ENCODE assay signal across 14 cellular contexts in genomic region chr3:182323898-182324297, GRCh38.
DNase-seq lines count a peak whose midpoint lies in the region; FAIRE-seq and TF ChIP-seq lines count a peak whose summit lies in the region.
"Had no signal": no experiment of that assay in that cellular context is flagged by ENCODE, and none has a peak within 500 bp of the region (broad histone marks: within the 10 kb centered on the region; RNA-seq: fewer than 3 reads in every experiment).

No MANE protein-coding gene starts in this region.

- no peak overlapping the region for H4K5ac ChIP-seq in H9 (ENCODE audit: insufficient read length, low read depth, low read length)

- H3K79me1 ChIP-seq in H9 (ENCODE audit: insufficient read depth, low read depth, low read length, poor library complexity, severe bottlenecking): no peaks in the 10 kb centered on the region

- no peak overlapping the region for H3K14ac ChIP-seq in H9 (ENCODE audit: insufficient read depth, low read length)

- no peak overlapping the region for H3K18ac ChIP-seq in H9 (ENCODE audit: insufficient read length, low read depth, low read length)

- H2BK20ac ChIP-seq in H9 (ENCODE audit: low read depth, low read length, poor library complexity, severe bottlenecking): no peak overlapping the region

- intact Hi-C loops in activated T-helper 2 cell treated with anti-CD3 and anti-CD28 coated beads, Interferon-gamma antibody, Interleukin-2, Interleukin-4, amounts not matched to agents 10 μg/mL and 5 μg/mL and 100 μg/mL, durations not matched to agents 14 hours and 24 hours and 36 hours (cut with micrococcal nuclease): no loop called here

- peak overlapping the region; percentile 1 for H3K4me2 ChIP-seq in H9 (ENCODE audit: insufficient read depth, insufficient read length, low read length)
- peak overlapping the region; percentile 68 for H3K4me2 ChIP-seq in MM.1S (ENCODE audit: low read depth, low read length)

- H2BK120ac ChIP-seq in H9 (ENCODE audit: low read depth, low read length, poor library complexity, severe bottlenecking): no peak overlapping the region

- H3K9me2 ChIP-seq in MM.1S (replicated peaks; ENCODE audit: insufficient read depth, low read length): no peaks in the 10 kb centered on the region

- H3K79me2 ChIP-seq in H9 (ENCODE audit: insufficient read depth, low read length) (no peaks in the 10 kb centered on the region), MM.1S (ENCODE audit: low read length) (no peaks in the 10 kb centered on the region)

- TF ChIP-seq CTCF in H9 (conservative IDR thresholded peaks at IDR 0.05) (no peak), MM.1S (IDR thresholded peaks at IDR 0.05; ENCODE audit: low read length) (no peak)

- H2BK12ac ChIP-seq in H9 (ENCODE audit: insufficient read length, low read depth, low read length): no peak overlapping the region

- no peak overlapping the region for H3K27ac ChIP-seq in H9 (ENCODE audit: insufficient read length, low read depth, low read length)
- peak overlapping the region; percentile 85; the same call in 1 of the 2 replicates for H3K27ac ChIP-seq in MM.1S (ENCODE audit: low read length)
- H3K27ac ChIP-seq: RWPE1, SJCRH30 had no signal

- H3K4ac ChIP-seq in H9 (ENCODE audit: low read depth, low read length): no peak overlapping the region

- no peak for FAIRE-seq in HTR-8/SVneo (lab: Jason Lieb, UNC)

- H3K4me3 ChIP-seq in MM.1S (ENCODE audit: low read length): no peak overlapping the region
- H3K4me3 ChIP-seq: SJCRH30 had no signal

- no CpG with 5 or more reads among the region's 1 CpG for WGBS in H9 (ENCODE audit: extremely low coverage, insufficient read length, low lambda C conversion rate)

- H2BK5ac ChIP-seq in H9 (ENCODE audit: insufficient read length, low read length): no peak overlapping the region

- H3K36me3 Mint-ChIP-seq in H9 (ENCODE audit: insufficient read depth in 1 of 3, low read depth in 3 of 3): peaks cover 5 to 16% (median 8%) of the 10 kb centered on the region in 3 experiments
- H3K36me3 Mint-ChIP-seq in activated T-helper 2 cell treated with anti-CD3 and anti-CD28 coated beads, Interferon-gamma antibody, Interleukin-2, Interleukin-4, amounts not matched to agents 10 μg/mL and 5 μg/mL and 100 μg/mL, durations not matched to agents 14 hours and 24 hours and 36 hours (ENCODE audit: low read depth): no peaks in the 10 kb centered on the region
- H3K36me3 Mint-ChIP-seq: CD4-positive, CD25-positive, alpha-beta regulatory T cell had no signal

- H3K4me3 Mint-ChIP-seq in H9: 0 out of 5 replicates have a peak overlapping the region, but pooled peaks of 1 of the 2 experiments have one; percentile 58
- no peak overlapping the region for H3K4me3 Mint-ChIP-seq in activated T-helper 2 cell treated with anti-CD3 and anti-CD28 coated beads, Interferon-gamma antibody, Interleukin-2, Interleukin-4, amounts not matched to agents 10 μg/mL and 5 μg/mL and 100 μg/mL, durations not matched to agents 14 hours and 24 hours and 36 hours (ENCODE audit: low read depth)
- H3K4me3 Mint-ChIP-seq: B cell; CD4-positive, CD25-positive, alpha-beta regulatory T cell had no signal

- H3K9ac ChIP-seq in H9 (ENCODE audit: extremely low read depth, insufficient read length, low read length): no peak overlapping the region
- no peak overlapping the region for H3K9ac ChIP-seq in MM.1S (ENCODE audit: low read length)

- peaks cover 49 to 52% of the 10 kb centered on the region in 2 experiments for H3K4me1 Mint-ChIP-seq in H9
- H3K4me1 Mint-ChIP-seq in activated T-helper 2 cell treated with anti-CD3 and anti-CD28 coated beads, Interferon-gamma antibody, Interleukin-2, Interleukin-4, amounts not matched to agents 10 μg/mL and 5 μg/mL and 100 μg/mL, durations not matched to agents 14 hours and 24 hours and 36 hours (ENCODE audit: low read depth): no peaks in the 10 kb centered on the region
- H3K4me1 Mint-ChIP-seq: B cell; CD4-positive, CD25-positive, alpha-beta regulatory T cell had no signal

- no peak overlapping the region for H2AK5ac ChIP-seq in H9 (ENCODE audit: insufficient read length, low read length)

- H3K4me1 ChIP-seq in H9 (ENCODE audit: insufficient read depth, low read length) (peaks cover 21% of the 10 kb centered on the region; the same call in 1 of the 2 replicates), MM.1S (ENCODE audit: low read length) (peaks cover 45% of the 10 kb centered on the region)

- H2BK15ac ChIP-seq in H9 (ENCODE audit: low read depth, low read length): no peak overlapping the region

- H3T11ph ChIP-seq in H9 (ENCODE audit: low read length): no peak overlapping the region

- H4K91ac ChIP-seq in H9 (ENCODE audit: insufficient read length, low read depth, low read length): no peak overlapping the region

- no peaks in the 10 kb centered on the region for H3K27me3 Mint-ChIP-seq in H9 (ENCODE audit: low read depth)
- no peaks in the 10 kb centered on the region for H3K27me3 Mint-ChIP-seq in activated T-helper 2 cell treated with anti-CD3 and anti-CD28 coated beads, Interferon-gamma antibody, Interleukin-2, Interleukin-4, amounts not matched to agents 10 μg/mL and 5 μg/mL and 100 μg/mL, durations not matched to agents 14 hours and 24 hours and 36 hours (ENCODE audit: low read depth)
- H3K27me3 Mint-ChIP-seq: B cell; CD4-positive, CD25-positive, alpha-beta regulatory T cell had no signal

- no peaks in the 10 kb centered on the region for H3K23me2 ChIP-seq in H9 (ENCODE audit: insufficient read length, low read depth, low read length, poor library complexity, severe bottlenecking)

- H3K27me3 ChIP-seq in H9 (ENCODE audit: insufficient read depth, low read length) (no peaks in the 10 kb centered on the region), MM.1S (replicated peaks; ENCODE audit: insufficient read depth, low read length) (no peaks in the 10 kb centered on the region)
- H3K27me3 ChIP-seq: SJCRH30 had no signal

- H3K56ac ChIP-seq in H9 (ENCODE audit: insufficient read length, low read depth, low read length): no peak overlapping the region

- H3K23ac ChIP-seq in H9 (ENCODE audit: insufficient read length, low read depth, low read length): no peak overlapping the region

- H3K9me3 Mint-ChIP-seq in H9: peaks cover 11 to 14% of the 10 kb centered on the region in 2 experiments
- H3K9me3 Mint-ChIP-seq in activated T-helper 2 cell treated with anti-CD3 and anti-CD28 coated beads, Interferon-gamma antibody, Interleukin-2, Interleukin-4, amounts not matched to agents 10 μg/mL and 5 μg/mL and 100 μg/mL, durations not matched to agents 14 hours and 24 hours and 36 hours: peaks cover 15% of the 10 kb centered on the region

- peaks cover 31% of the 10 kb centered on the region for H3F3A ChIP-seq in MM.1S (ENCODE audit: insufficient read depth, low read length)

- no peak overlapping the region for H4K8ac ChIP-seq in H9 (replicated peaks; ENCODE audit: insufficient read length, low read depth, low read length)

- H4K20me1 ChIP-seq in H9 (ENCODE audit: control insufficient read depth, insufficient read depth, insufficient read length): no peaks in the 10 kb centered on the region
- no peaks in the 10 kb centered on the region for H4K20me1 ChIP-seq in MM.1S (ENCODE audit: insufficient read depth, low read length)

- DNase-seq in H9 (no peak), MM.1S (no peak), astrocyte of the hippocampus (ENCODE audit: low read depth, low spot score) (peak; percentile 35), renal cortical epithelial cell (ENCODE audit: low read depth) (peak; percentile 92), HTR-8/SVneo (ENCODE audit: insufficient read length, low spot score) (no peak), SK-N-DZ (ENCODE audit: low spot score) (no peak)
- no peak for DNase-seq in activated T-helper 2 cell treated with anti-CD3 and anti-CD28 coated beads, Interferon-gamma antibody, Interleukin-2, Interleukin-4, amounts not matched to agents 10 μg/mL and 5 μg/mL and 100 μg/mL, durations not matched to agents 14 hours and 24 hours and 36 hours (ENCODE audit: low spot score)
- DNase-seq: CD4-positive, CD25-positive, alpha-beta regulatory T cell; NCI-H1092 treated with DMSO at 0.1 percent for 48 hours; NCI-H2081 treated with DMSO at 0.1 percent for 48 hours; NCI-H524 treated with DMSO at 0.1 percent for 48 hours; SJCRH30 had no signal

- H2AFZ ChIP-seq in H9 (ENCODE audit: low read length) (no peak overlapping the region), MM.1S (ENCODE audit: low read length) (0 out of 2 replicates have a peak overlapping the region, but pooled peaks have one; percentile 7)

- H3K9me3 ChIP-seq in H9 (ENCODE audit: control insufficient read depth, low read depth, low read length): no peaks in the 10 kb centered on the region
- H3K9me3 ChIP-seq in MM.1S (replicated peaks; ENCODE audit: insufficient read depth, low read length): no peaks in the 10 kb centered on the region
- H3K9me3 ChIP-seq: SJCRH30 had no signal

- no peak overlapping the region; a peak in 1 of 7 replicates for H3K27ac Mint-ChIP-seq in H9
- H3K27ac Mint-ChIP-seq in activated T-helper 2 cell treated with anti-CD3 and anti-CD28 coated beads, Interferon-gamma antibody, Interleukin-2, Interleukin-4, amounts not matched to agents 10 μg/mL and 5 μg/mL and 100 μg/mL, durations not matched to agents 14 hours and 24 hours and 36 hours: no peak overlapping the region
- H3K27ac Mint-ChIP-seq: B cell; CD4-positive, CD25-positive, alpha-beta regulatory T cell had no signal

- no peaks in the 10 kb centered on the region for H3K36me3 ChIP-seq in MM.1S (replicated peaks; ENCODE audit: insufficient read depth, low read length)
- H3K36me3 ChIP-seq: SJCRH30 had no signal

Comparison
In these comparisons a context has a peak if more than half of its experiments do, and no peak if none do; other contexts are left out.
1. DNase-seq: peak in astrocyte of the hippocampus (single experiment) and renal cortical epithelial cell (single experiment); none in H9 (single experiment), MM.1S (single experiment), HTR-8/SVneo (single experiment), activated T-helper 2 cell treated with anti-CD3 and anti-CD28 coated beads, Interferon-gamma antibody, Interleukin-2, Interleukin-4, amounts not matched to agents 10 μg/mL and 5 μg/mL and 100 μg/mL, durations not matched to agents 14 hours and 24 hours and 36 hours (single experiment) and SK-N-DZ (single experiment).